30 cellular contexts compared by ENCODE assay signal in genomic region chrX:132532097-132532496, GRCh38.
"Had no signal": no experiment of that assay in that cellular context is flagged by ENCODE, and none has a peak within 500 bp of the region (broad histone marks: within the 10 kb centered on the region; RNA-seq: fewer than 3 reads in every experiment).

No MANE protein-coding gene starts in this region.

- ATAC-seq: activated T-cell treated with anti-CD3 and anti-CD28 coated beads, Interleukin-2, amount 50 U/mL, for 4 hours had no signal

- H3K27ac ChIP-seq: cardiac muscle cell, VCaP had no signal

- H3K36me3 ChIP-seq: cardiac muscle cell, MG63 had no signal

- H3K27me3 ChIP-seq: MG63 had no signal

- DNase-seq: activated B cell treated with CpG ODN at 0.5 μM for 24 hours; activated CD4-positive, alpha-beta memory T cell treated with anti-CD3 and anti-CD28 coated beads for 36 hours; activated CD4-positive, alpha-beta T cell treated with anti-CD3 and anti-CD28 coated beads for 4 hours; activated CD4-positive, alpha-beta T cell treated with anti-CD3 and anti-CD28 coated beads, Interleukin-2, amount 50 U/mL, for 1 hour; activated CD4-positive, CD25-positive, alpha-beta regulatory T cell treated with anti-CD3 and anti-CD28 coated beads, Interleukin-2, amount 50 U/mL, for 72 hours; activated CD8-positive, alpha-beta memory T cell treated with anti-CD3 and anti-CD28 coated beads, Interleukin-2, amount 50 U/mL, for 4 hours; activated gamma-delta T cell treated with Interleukin-2 at 50 U/mL for 16 hours; activated naive CD4-positive, alpha-beta T cell treated with anti-CD3 and anti-CD28 coated beads, Interleukin-2, amount 50 U/mL, for 16 hours; activated naive CD8-positive, alpha-beta T cell treated with anti-CD3 and anti-CD28 coated beads for 36 hours; activated T-cell treated with anti-CD3 and anti-CD28 coated beads for 4 hours; activated T-cell treated with anti-CD3 and anti-CD28 coated beads, Interleukin-2, amount 50 U/mL, for 4 hours; amniotic stem cell; aorta; Karpas-422; MG63; MV-4-11; NCI-H1092; NCI-H1436 treated with DMSO at 0.1 percent for 48 hours; NCI-H1694 treated with DMSO at 0.1 percent for 48 hours; NCI-H2029; NCI-H510A; NCI-H526; NCI-H748 treated with DMSO at 0.1 percent for 48 hours; Right ventricle myocardium superior; SW 1271; T-helper 1 cell; T-helper 2 cell; T-helper 9 cell had no signal

- H3K4me3 ChIP-seq: cardiac muscle cell, MG63 had no signal

- H3K9me3 ChIP-seq: MG63 had no signal
